10 cellular contexts compared by ENCODE assay signal in genomic region chr21:34846214-34846575, GRCh38.
DNase-seq lines count a peak whose midpoint lies in the region; ATAC-seq and TF ChIP-seq lines count a peak whose summit lies in the region.
"Had no signal": no experiment of that assay in that cellular context is flagged by ENCODE, and none has a peak within 500 bp of the region (broad histone marks: within the 10 kb centered on the region; RNA-seq: fewer than 3 reads in every experiment).

No MANE protein-coding gene starts in this region.

- DNase-seq in GM23338 (ENCODE audit: low spot score) (no peak), RWPE2 (ENCODE audit: low spot score) (no peak), fibroblast of lung (ENCODE audit: low read depth in 2 of 2) (no peak), NCI-H345 treated with DMSO at 0.1 percent for 48 hours (lab: John Stamatoyannopoulos, UW; ENCODE audit: unreplicated experiment) (no peak), A172 (ENCODE audit: low spot score) (no peak), caudate nucleus (lab: John Stamatoyannopoulos, UW) (no peak)
- DNase-seq: amygdala, left ventricle myocardium superior had no signal

- no peaks in the 10 kb centered on the region; the same call in 2 of the 3 replicates for H3K9me3 Mint-ChIP-seq in GM23338

- H3K27me3 ChIP-seq in GM23338 (ENCODE audit: insufficient read depth), result no peaks in the 10 kb centered on the region
- no peaks in the 10 kb centered on the region for H3K27me3 ChIP-seq in RWPE2 (ENCODE audit: insufficient read depth, poor library complexity, severe bottlenecking)
- H3K27me3 ChIP-seq in fibroblast of lung (ENCODE audit: control insufficient read depth, insufficient read depth, low read length), result no peaks in the 10 kb centered on the region

- H3K27ac Mint-ChIP-seq in GM23338, result no peak overlapping the region

- H3K4me1 Mint-ChIP-seq in GM23338, result peaks cover 36% of the 10 kb centered on the region

- H3K4me2 ChIP-seq in GM23338, result no peak overlapping the region
- peak overlapping the region; percentile 15 for H3K4me2 ChIP-seq in fibroblast of lung (ENCODE audit: extremely low read depth, insufficient read depth, low read length)

- TF ChIP-seq CTCF in GM23338 (conservative IDR thresholded peaks at IDR 0.05; ENCODE audit: low read depth in 2 of 2) (no peak), RWPE2 (IDR thresholded peaks at IDR 0.05; ENCODE audit: poor library complexity, severe bottlenecking) (no peak), fibroblast of lung (conservative IDR thresholded peaks at IDR 0.05 in 1 of 2, IDR thresholded peaks at IDR 0.05 in 1 of 2; ENCODE audit: low read depth in 1 of 2, low read length in 2 of 2) (no peak)

- H3K4me3 Mint-ChIP-seq in GM23338, result no peak overlapping the region

- H3F3A ChIP-seq in GM23338 (replicated peaks; ENCODE audit: low read depth), result no peaks in the 10 kb centered on the region

- H3K36me3 Mint-ChIP-seq in GM23338 (ENCODE audit: low read depth), result no peaks in the 10 kb centered on the region

- no peaks in the 10 kb centered on the region for H3K9me3 ChIP-seq in RWPE2 (ENCODE audit: severe bottlenecking)
- H3K9me3 ChIP-seq in fibroblast of lung (ENCODE audit: control insufficient read depth, insufficient read depth, low read depth, low read length), result no peaks in the 10 kb centered on the region

- H3K79me2 ChIP-seq in GM23338 (replicated peaks; ENCODE audit: insufficient read depth) (no peaks in the 10 kb centered on the region), fibroblast of lung (ENCODE audit: control insufficient read depth, insufficient read depth, low read length) (peaks cover 83% of the 10 kb centered on the region)

- H4K20me1 ChIP-seq in GM23338 (replicated peaks; ENCODE audit: insufficient read depth), result no peaks in the 10 kb centered on the region; the same call in 1 of the 2 replicates
- H4K20me1 ChIP-seq in fibroblast of lung (ENCODE audit: control insufficient read depth, extremely low read depth, insufficient read depth, low read length), result no peaks in the 10 kb centered on the region

- H3K27me3 Mint-ChIP-seq in GM23338 (ENCODE audit: insufficient read depth, low read depth, poor library complexity), result peaks cover 16% of the 10 kb centered on the region

- H3K4me3 ChIP-seq in GM23338 (no peak overlapping the region), RWPE2 (ENCODE audit: severe bottlenecking) (no peak overlapping the region), fibroblast of lung (replicated peaks in 1 of 4; ENCODE audit: control extremely low read depth in 1 of 4, insufficient read depth in 1 of 4, low read depth in 3 of 4, low read length in 4 of 4) (no peak overlapping the region), skin epidermis (no peak overlapping the region)

- H2AFZ ChIP-seq in GM23338 (peak overlapping the region; percentile 87; the same call in 1 of the 2 replicates), fibroblast of lung (ENCODE audit: low read length) (no peak overlapping the region)

- no peak overlapping the region for H3K27ac ChIP-seq in GM23338 (ENCODE audit: low read depth)
- peak overlapping the region; percentile 95 for H3K27ac ChIP-seq in RWPE2 (ENCODE audit: poor library complexity, severe bottlenecking)
- peak overlapping the region; percentile 59 for H3K27ac ChIP-seq in fibroblast of lung (ENCODE audit: insufficient read depth, low read length)
- peak overlapping the region in 16 of 21 experiments; percentile 18 to 76 (median 47) for H3K27ac ChIP-seq in skin epidermis
- no peak overlapping the region for H3K27ac ChIP-seq in caudate nucleus (ENCODE audit: low read depth, low read length)
- H3K27ac ChIP-seq: VCaP had no signal

- ATAC-seq in GM23338, result no peak
- ATAC-seq in RWPE2 (ENCODE audit: low read depth), result no peak

- no peak overlapping the region for H3K9ac ChIP-seq in fibroblast of lung (ENCODE audit: insufficient read depth, low read length)

- H3K4me1 ChIP-seq in GM23338 (ENCODE audit: insufficient read depth), result peaks cover 18% of the 10 kb centered on the region
- H3K4me1 ChIP-seq in RWPE2 (ENCODE audit: insufficient read depth, poor library complexity, severe bottlenecking), result peaks cover 41% of the 10 kb centered on the region
- H3K4me1 ChIP-seq in fibroblast of lung (ENCODE audit: control insufficient read depth, extremely low read depth, insufficient read depth, low read length), result peaks cover 24% of the 10 kb centered on the region

- no peaks in the 10 kb centered on the region for H3K9me2 ChIP-seq in GM23338 (ENCODE audit: insufficient read depth)

- no peaks in the 10 kb centered on the region for H3K36me3 ChIP-seq in GM23338 (ENCODE audit: insufficient read depth)
- H3K36me3 ChIP-seq in RWPE2 (ENCODE audit: low read depth), result peaks cover 69% of the 10 kb centered on the region
- H3K36me3 ChIP-seq in fibroblast of lung (ENCODE audit: control insufficient read depth, insufficient read depth, low read length), result peaks cover 13% of the 10 kb centered on the region

TF ChIP-seq in GM23338, 12 proteins besides CTCF, POLR2A, EP300 and RAD21 (continues in another document):
- TF ChIP-seq ETS1 (IDR thresholded peaks at IDR 0.05) (no peak), NANOG (IDR thresholded peaks at IDR 0.05; ENCODE audit: borderline replicate concordance) (no peak), STAT1 (IDR thresholded peaks at IDR 0.05; ENCODE audit: unreplicated experiment) (no peak), ZNF462 (CRISPR knock-in tag; IDR thresholded peaks at IDR 0.05) (no peak)

Comparison
In these comparisons a context has a peak if more than half of its experiments do, and no peak if none do; other contexts are left out.
1. H3K27ac ChIP-seq: peak in RWPE2 (single experiment), fibroblast of lung (single experiment) and skin epidermis (16 of 21); none in GM23338 (single experiment) and caudate nucleus (single experiment).